1 cellular context compared by ENCODE assay signal in the genomic region with DNA sequence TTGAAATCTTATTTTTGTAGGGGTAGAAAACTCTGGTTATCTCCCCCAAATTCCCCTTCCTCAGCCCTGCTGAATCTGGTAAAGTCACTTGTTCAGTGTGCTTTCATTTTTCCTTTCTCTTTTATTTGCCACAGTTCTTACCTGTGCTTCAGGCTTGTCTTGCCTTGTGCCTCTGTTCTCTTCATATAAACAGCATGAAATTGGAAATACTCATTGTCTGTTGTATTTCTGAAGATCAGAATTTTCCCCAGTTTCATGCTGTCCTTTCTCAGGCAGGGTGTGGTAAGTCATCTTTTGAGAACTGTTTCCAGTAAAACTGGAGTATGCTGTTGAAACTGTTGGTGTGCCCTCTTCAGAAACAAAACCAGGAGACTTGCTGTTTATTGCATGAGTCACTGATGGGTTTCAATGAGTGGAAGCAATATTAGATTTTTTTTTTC.
TF ChIP-seq lines count a peak whose summit lies in the region.

No MANE protein-coding gene starts in this region.

TF ChIP-seq in GM12878, 131 proteins besides CTCF, POLR2A, EP300 and RAD21 (continued from another document):
- TF ChIP-seq, protein P1, sequence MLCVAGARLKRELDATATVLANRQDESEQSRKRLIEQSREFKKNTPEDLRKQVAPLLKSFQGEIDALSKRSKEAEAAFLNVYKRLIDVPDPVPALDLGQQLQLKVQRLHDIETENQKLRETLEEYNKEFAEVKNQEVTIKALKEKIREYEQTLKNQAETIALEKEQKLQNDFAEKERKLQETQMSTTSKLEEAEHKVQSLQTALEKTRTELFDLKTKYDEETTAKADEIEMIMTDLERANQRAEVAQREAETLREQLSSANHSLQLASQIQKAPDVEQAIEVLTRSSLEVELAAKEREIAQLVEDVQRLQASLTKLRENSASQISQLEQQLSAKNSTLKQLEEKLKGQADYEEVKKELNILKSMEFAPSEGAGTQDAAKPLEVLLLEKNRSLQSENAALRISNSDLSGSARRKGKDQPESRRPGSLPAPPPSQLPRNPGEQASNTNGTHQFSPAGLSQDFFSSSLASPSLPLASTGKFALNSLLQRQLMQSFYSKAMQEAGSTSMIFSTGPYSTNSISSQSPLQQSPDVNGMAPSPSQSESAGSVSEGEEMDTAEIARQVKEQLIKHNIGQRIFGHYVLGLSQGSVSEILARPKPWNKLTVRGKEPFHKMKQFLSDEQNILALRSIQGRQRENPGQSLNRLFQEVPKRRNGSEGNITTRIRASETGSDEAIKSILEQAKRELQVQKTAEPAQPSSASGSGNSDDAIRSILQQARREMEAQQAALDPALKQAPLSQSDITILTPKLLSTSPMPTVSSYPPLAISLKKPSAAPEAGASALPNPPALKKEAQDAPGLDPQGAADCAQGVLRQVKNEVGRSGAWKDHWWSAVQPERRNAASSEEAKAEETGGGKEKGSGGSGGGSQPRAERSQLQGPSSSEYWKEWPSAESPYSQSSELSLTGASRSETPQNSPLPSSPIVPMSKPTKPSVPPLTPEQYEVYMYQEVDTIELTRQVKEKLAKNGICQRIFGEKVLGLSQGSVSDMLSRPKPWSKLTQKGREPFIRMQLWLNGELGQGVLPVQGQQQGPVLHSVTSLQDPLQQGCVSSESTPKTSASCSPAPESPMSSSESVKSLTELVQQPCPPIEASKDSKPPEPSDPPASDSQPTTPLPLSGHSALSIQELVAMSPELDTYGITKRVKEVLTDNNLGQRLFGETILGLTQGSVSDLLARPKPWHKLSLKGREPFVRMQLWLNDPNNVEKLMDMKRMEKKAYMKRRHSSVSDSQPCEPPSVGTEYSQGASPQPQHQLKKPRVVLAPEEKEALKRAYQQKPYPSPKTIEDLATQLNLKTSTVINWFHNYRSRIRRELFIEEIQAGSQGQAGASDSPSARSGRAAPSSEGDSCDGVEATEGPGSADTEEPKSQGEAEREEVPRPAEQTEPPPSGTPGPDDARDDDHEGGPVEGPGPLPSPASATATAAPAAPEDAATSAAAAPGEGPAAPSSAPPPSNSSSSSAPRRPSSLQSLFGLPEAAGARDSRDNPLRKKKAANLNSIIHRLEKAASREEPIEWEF (IDR thresholded peaks at IDR 0.05; ENCODE audit: insufficient replicate concordance, low read depth, low read length), result peak; percentile 31
- TF ChIP-seq EGR1 (IDR thresholded peaks at IDR 0.05; ENCODE audit: borderline replicate concordance in 1 of 2, low read depth in 2 of 2, low read length in 2 of 2) (no peak), ZNF592 (IDR thresholded peaks at IDR 0.05) (no peak), TCF7 (IDR thresholded peaks at IDR 0.05; ENCODE audit: borderline replicate concordance) (no peak), ELK1 (IDR thresholded peaks at IDR 0.05; ENCODE audit: low read depth, low read length) (no peak), EED (IDR thresholded peaks at IDR 0.05; ENCODE audit: low read depth) (no peak), HDAC2 (IDR thresholded peaks at IDR 0.05) (no peak), ZZZ3 (IDR thresholded peaks at IDR 0.05; ENCODE audit: control insufficient read depth, insufficient read length, low read depth) (no peak), TAF1 (IDR thresholded peaks at IDR 0.05; ENCODE audit: borderline replicate concordance, low read depth, low read length) (0 out of 2 replicates have a peak, but pooled peaks have one; percentile 13), ETV6 (conservative IDR thresholded peaks at IDR 0.05 in 1 of 2, IDR thresholded peaks at IDR 0.05 in 1 of 2; ENCODE audit: borderline replicate concordance in 1 of 2, low read depth in 1 of 2) (no peak), MYB (IDR thresholded peaks at IDR 0.05; ENCODE audit: borderline replicate concordance, low read depth, low read length) (no peak), CBFB (IDR thresholded peaks at IDR 0.05; ENCODE audit: low read depth) (no peak), PAX8 (IDR thresholded peaks at IDR 0.05) (no peak), CREB1 (IDR thresholded peaks at IDR 0.05; ENCODE audit: low read depth) (no peak), CHD1 (IDR thresholded peaks at IDR 0.05; ENCODE audit: low read depth, low read length) (no peak), YY1 (IDR thresholded peaks at IDR 0.05; ENCODE audit: low read depth, low read length) (no peak), CREM (IDR thresholded peaks at IDR 0.05; ENCODE audit: low read depth) (no peak), CEBPZ (IDR thresholded peaks at IDR 0.05; ENCODE audit: low read depth, low read length) (no peak), BRCA1 (IDR thresholded peaks at IDR 0.05; ENCODE audit: low read depth, low read length) (no peak), ZNF207 (IDR thresholded peaks at IDR 0.05; ENCODE audit: borderline replicate concordance) (no peak)
- TF ChIP-seq, protein P2, sequence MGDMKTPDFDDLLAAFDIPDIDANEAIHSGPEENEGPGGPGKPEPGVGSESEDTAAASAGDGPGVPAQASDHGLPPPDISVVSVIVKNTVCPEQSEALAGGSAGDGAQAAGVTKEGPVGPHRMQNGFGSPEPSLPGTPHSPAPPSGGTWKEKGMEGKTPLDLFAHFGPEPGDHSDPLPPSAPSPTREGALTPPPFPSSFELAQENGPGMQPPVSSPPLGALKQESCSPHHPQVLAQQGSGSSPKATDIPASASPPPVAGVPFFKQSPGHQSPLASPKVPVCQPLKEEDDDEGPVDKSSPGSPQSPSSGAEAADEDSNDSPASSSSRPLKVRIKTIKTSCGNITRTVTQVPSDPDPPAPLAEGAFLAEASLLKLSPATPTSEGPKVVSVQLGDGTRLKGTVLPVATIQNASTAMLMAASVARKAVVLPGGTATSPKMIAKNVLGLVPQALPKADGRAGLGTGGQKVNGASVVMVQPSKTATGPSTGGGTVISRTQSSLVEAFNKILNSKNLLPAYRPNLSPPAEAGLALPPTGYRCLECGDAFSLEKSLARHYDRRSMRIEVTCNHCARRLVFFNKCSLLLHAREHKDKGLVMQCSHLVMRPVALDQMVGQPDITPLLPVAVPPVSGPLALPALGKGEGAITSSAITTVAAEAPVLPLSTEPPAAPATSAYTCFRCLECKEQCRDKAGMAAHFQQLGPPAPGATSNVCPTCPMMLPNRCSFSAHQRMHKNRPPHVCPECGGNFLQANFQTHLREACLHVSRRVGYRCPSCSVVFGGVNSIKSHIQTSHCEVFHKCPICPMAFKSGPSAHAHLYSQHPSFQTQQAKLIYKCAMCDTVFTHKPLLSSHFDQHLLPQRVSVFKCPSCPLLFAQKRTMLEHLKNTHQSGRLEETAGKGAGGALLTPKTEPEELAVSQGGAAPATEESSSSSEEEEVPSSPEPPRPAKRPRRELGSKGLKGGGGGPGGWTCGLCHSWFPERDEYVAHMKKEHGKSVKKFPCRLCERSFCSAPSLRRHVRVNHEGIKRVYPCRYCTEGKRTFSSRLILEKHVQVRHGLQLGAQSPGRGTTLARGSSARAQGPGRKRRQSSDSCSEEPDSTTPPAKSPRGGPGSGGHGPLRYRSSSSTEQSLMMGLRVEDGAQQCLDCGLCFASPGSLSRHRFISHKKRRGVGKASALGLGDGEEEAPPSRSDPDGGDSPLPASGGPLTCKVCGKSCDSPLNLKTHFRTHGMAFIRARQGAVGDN (IDR thresholded peaks at IDR 0.05), result no peak
- TF ChIP-seq, protein P3, sequence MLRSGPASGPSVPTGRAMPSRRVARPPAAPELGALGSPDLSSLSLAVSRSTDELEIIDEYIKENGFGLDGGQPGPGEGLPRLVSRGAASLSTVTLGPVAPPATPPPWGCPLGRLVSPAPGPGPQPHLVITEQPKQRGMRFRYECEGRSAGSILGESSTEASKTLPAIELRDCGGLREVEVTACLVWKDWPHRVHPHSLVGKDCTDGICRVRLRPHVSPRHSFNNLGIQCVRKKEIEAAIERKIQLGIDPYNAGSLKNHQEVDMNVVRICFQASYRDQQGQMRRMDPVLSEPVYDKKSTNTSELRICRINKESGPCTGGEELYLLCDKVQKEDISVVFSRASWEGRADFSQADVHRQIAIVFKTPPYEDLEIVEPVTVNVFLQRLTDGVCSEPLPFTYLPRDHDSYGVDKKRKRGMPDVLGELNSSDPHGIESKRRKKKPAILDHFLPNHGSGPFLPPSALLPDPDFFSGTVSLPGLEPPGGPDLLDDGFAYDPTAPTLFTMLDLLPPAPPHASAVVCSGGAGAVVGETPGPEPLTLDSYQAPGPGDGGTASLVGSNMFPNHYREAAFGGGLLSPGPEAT (IDR thresholded peaks at IDR 0.05; ENCODE audit: low read depth), result peak; percentile 70
- TF ChIP-seq, protein P4, sequence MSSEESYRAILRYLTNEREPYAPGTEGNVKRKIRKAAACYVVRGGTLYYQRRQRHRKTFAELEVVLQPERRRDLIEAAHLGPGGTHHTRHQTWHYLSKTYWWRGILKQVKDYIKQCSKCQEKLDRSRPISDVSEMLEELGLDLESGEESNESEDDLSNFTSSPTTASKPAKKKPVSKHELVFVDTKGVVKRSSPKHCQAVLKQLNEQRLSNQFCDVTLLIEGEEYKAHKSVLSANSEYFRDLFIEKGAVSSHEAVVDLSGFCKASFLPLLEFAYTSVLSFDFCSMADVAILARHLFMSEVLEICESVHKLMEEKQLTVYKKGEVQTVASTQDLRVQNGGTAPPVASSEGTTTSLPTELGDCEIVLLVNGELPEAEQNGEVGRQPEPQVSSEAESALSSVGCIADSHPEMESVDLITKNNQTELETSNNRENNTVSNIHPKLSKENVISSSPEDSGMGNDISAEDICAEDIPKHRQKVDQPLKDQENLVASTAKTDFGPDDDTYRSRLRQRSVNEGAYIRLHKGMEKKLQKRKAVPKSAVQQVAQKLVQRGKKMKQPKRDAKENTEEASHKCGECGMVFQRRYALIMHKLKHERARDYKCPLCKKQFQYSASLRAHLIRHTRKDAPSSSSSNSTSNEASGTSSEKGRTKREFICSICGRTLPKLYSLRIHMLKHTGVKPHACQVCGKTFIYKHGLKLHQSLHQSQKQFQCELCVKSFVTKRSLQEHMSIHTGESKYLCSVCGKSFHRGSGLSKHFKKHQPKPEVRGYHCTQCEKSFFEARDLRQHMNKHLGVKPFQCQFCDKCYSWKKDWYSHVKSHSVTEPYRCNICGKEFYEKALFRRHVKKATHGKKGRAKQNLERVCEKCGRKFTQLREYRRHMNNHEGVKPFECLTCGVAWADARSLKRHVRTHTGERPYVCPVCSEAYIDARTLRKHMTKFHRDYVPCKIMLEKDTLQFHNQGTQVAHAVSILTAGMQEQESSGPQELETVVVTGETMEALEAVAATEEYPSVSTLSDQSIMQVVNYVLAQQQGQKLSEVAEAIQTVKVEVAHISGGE (CRISPR knock-in tag; IDR thresholded peaks at IDR 0.05), result no peak
